In the genomic region with DNA sequence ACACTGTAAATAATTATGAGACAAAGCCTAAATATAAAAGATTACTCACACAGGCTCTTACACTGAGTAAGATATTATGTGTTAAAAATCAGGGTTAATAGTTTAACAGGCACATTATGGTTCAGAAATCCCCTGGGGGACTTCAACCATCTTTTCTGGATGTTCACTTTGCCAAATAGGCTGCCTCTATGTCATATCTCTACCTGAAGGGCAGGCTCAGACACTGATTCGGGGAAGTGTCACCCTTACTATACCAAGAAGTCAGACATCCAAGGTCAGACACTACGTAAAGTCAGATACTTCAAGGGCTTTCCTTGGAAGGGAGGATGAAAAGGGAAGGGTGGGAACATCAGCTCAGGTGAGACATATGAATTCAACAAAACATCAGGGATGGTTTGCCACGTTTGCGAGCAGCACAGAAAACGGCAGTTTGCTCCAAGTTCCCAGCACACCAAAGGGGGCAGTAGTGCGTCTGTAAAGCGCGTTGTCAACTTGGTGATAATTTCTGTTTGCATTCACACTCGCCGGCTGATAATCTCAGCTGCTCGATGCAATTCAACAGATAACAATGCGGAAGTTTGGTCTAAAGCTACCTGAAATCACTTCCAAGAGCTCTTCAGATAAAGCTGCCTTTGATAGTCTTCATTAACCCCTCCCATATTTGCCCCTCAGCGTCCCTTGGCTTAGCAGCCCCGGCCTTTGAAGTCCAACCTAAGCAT, we compare ENCODE assay signal across 8 cellular contexts. TPM values are rescaled to one million over a fixed set of nuclear protein-coding genes. Genes with fewer than 3 reads are reported as not detected.
DNase-seq lines count a peak whose midpoint lies in the region; ATAC-seq and TF ChIP-seq lines count a peak whose summit lies in the region.

No MANE protein-coding gene starts in this region.

- no peaks in the 10 kb centered on the region for H3K36me3 ChIP-seq in HUES64 (ENCODE audit: insufficient read depth, low read length)
- H3K36me3 ChIP-seq in PC-3 (ENCODE audit: low read depth, low read length): no peaks in the 10 kb centered on the region

- no peaks in the 10 kb centered on the region for H3K9me3 Mint-ChIP-seq in natural killer cell

- ATAC-seq in GM21526 (IDR thresholded peaks at IDR 0.05; ENCODE audit: low FRiP score, unreplicated experiment) (peak; percentile 53), PC-3 (peak; percentile 78), natural killer cell (peak; percentile 77 to 86 (median 81))
- peak; percentile 64 for ATAC-seq in stimulated activated naive CD8-positive, alpha-beta T cell treated with anti-CD3 and anti-CD28 coated beads, Interleukin-15, Interleukin-2, amounts not matched to agents 100 U/mL and 50 U/mL, for 24 hours

- H3K27ac ChIP-seq in HUES64 (ENCODE audit: low read depth, low read length) (no peak overlapping the region), PC-3 (ENCODE audit: low read length) (peak overlapping the region; percentile 53)

- peaks cover 8 to 30% of the 10 kb centered on the region in 2 donors for H3K27me3 Mint-ChIP-seq in natural killer cell (ENCODE audit: low read depth in 2 of 2)

- 12% methylated on average over 14 of the region's 14 CpGs for WGBS in HUES64

- peak overlapping the region; percentile 95 for H3K27ac Mint-ChIP-seq in natural killer cell

- no TSS peak for BruUV-seq in PC-3 (replicated peaks; lab: Mats Ljungman, UMichigan)

- peak overlapping the region; percentile 94 for H3K4me2 ChIP-seq in PC-3 (ENCODE audit: low read length)

- H3K4me1 Mint-ChIP-seq in natural killer cell: peaks cover 22 to 31% of the 10 kb centered on the region in 2 donors

- peak overlapping the region; percentile 97 for H2AFZ ChIP-seq in PC-3 (ENCODE audit: low read length)

- H3K9me2 ChIP-seq in PC-3 (replicated peaks; ENCODE audit: low read length): no peaks in the 10 kb centered on the region

- H3F3A ChIP-seq in PC-3 (ENCODE audit: low read length, unreplicated experiment): no peaks in the 10 kb centered on the region

- DNase-seq in DMS153 treated with DMSO at 0.1 percent for 48 hours (lab: John Stamatoyannopoulos, UW; ENCODE audit: unreplicated experiment) (peak; percentile 48), PC-3 (peak; percentile 80), activated T-helper 1 cell treated with Interleukin-2 at 50 U/mL for 16 hours (ENCODE audit: low read depth) (peak; percentile 60), fibroblast of pulmonary artery (ENCODE audit: low read depth) (peak; percentile 77), natural killer cell (peak; percentile 55)
- DNase-seq in stimulated activated naive CD8-positive, alpha-beta T cell treated with anti-CD3 and anti-CD28 coated beads, Interleukin-15, Interleukin-2, amounts not matched to agents 100 U/mL and 50 U/mL, for 24 hours: peak; percentile 77

- H3K9ac ChIP-seq in HUES64 (ENCODE audit: low read depth, low read length) (peak overlapping the region; percentile 27; the same call in 1 of the 2 replicates), PC-3 (ENCODE audit: low read length) (peak overlapping the region; percentile 63)

- no peaks in the 10 kb centered on the region for H3K36me3 Mint-ChIP-seq in natural killer cell

- H3K27me3 ChIP-seq in HUES64 (ENCODE audit: insufficient read depth, low read length): peaks cover 3% of the 10 kb centered on the region
- H3K27me3 ChIP-seq in PC-3 (ENCODE audit: low read length): no peaks in the 10 kb centered on the region

- CTCF ChIA-PET in PC-3 (lab: Charles Lee): interaction anchor here (0.5 to 1.3 kb wide), 2 partner anchors 90 to 108 kb away, joined by 4 to 5 read pairs; no protein-coding TSS in a partner anchor

- H3K4me1 ChIP-seq in HUES64 (ENCODE audit: insufficient read depth, low read length) (no peaks in the 10 kb centered on the region; the same call in 1 of the 2 replicates), PC-3 (ENCODE audit: insufficient read depth, low read length) (peaks cover 10% of the 10 kb centered on the region; the same call in 1 of the 2 replicates)

- TF ChIP-seq CTCF in PC-3 (conservative IDR thresholded peaks at IDR 0.05; ENCODE audit: low read depth, low read length) (peak; percentile 90), fibroblast of pulmonary artery (IDR thresholded peaks at IDR 0.05; ENCODE audit: low read length, missing control alignments) (peak; percentile 96), natural killer cell (IDR thresholded peaks at IDR 0.05) (peak; percentile 79)

- H3K9me3 ChIP-seq in HUES64 (ENCODE audit: insufficient read depth, low read depth, low read length) (0 out of 2 replicates have a peak, but pooled peaks cover 4% of the 10 kb centered on the region), PC-3 (ENCODE audit: low read length) (no peaks in the 10 kb centered on the region)

- intact Hi-C loops in PC-3 (cut with micrococcal nuclease): loop anchor here (1.0 to 2.0 kb wide), 3 partner anchors 20 to 107 kb away; no protein-coding TSS in a partner anchor
- intact Hi-C loops in natural killer cell (cut with micrococcal nuclease): loop anchor here (5.0 kb wide), 2 partner anchors 107 to 122 kb away; partner anchors contain the start of gene FAM98A

- H4K20me1 ChIP-seq in PC-3 (ENCODE audit: low read length): no peaks in the 10 kb centered on the region

- H3K79me2 ChIP-seq in PC-3 (ENCODE audit: low read length): no peaks in the 10 kb centered on the region

- H3K4me3 Mint-ChIP-seq in natural killer cell: peak overlapping the region; percentile 95

- POLR2A ChIA-PET in PC-3 (lab: Charles Lee; ENCODE audit: unreplicated experiment): interaction anchor here (0.6 to 0.9 kb wide), 3 partner anchors 24 to 124 kb away, joined by 3 to 6 read pairs (median 4); partner anchors contain the start of gene FAM98A

- H3K4me3 ChIP-seq in HUES64 (ENCODE audit: low read length) (peak overlapping the region; percentile 53), PC-3 (ENCODE audit: low read length) (peak overlapping the region; percentile 84), fibroblast of pulmonary artery (replicated peaks; ENCODE audit: low read depth, low read length) (peak overlapping the region; percentile 85)

RNA-seq across cellular contexts. Expression of gene RASGRP3, which starts 0.9 kb away (rescaled TPM):
- 0.20 TPM for polyA plus RNA-seq in HUES64 (2013, experiment 1 of 2)
- 0.25 TPM for polyA plus RNA-seq in HUES64 (2013, experiment 2 of 2)
- total RNA-seq in PC-3 (2014; rRNA removed): 0.15 and 0.52 TPM in 2 replicates
- total RNA-seq in natural killer cell: 10 to 100 TPM in 1 of 3 donors, 1 to 10 TPM in 2; 1.8 to 21.1 (median 2.7) TPM
